8 cellular contexts compared by ENCODE assay signal in the genomic region with DNA sequence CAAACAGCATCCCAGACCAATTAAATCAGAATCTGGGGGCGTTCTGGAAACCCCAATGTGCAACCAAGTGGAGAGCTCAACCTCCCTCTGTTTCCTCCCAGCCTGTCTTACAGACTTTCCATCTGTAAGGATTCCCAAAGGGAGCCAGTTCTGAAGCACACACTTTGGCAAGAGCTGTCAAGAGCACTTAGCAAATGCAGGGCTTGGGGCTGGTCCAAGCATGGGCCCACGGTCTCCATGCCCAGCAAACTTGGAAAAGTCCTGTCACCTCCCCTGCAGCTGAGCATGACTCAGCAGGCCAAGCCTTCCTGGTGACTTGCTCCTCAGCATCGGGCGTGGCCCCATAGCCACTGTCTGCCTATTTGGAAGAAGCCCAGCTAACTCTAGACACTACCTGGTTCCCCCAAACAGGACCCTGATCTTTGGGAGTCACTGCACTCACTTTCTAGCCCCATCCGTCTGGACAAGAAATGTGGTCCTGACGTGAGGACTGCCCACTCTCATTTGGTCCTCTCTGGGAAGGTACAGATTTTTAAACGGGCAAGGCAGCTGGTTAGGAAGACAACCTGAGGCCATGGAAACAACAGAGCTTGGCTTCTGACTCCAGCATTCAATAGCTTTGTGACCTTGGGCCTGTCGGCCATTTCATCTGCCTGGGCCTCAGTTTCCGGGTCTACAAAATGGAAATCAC. TPM values are rescaled to one million over a fixed set of nuclear protein-coding genes. Genes with fewer than 3 reads are reported as not detected.
DNase-seq lines count a peak whose midpoint lies in the region; ATAC-seq, FAIRE-seq and TF ChIP-seq lines count a peak whose summit lies in the region.

No MANE protein-coding gene starts in this region.

- H3K27me3 Mint-ChIP-seq in IgD-negative memory B cell, result no peaks in the 10 kb centered on the region
- no peaks in the 10 kb centered on the region for H3K27me3 Mint-ChIP-seq in activated CD4-positive, alpha-beta T cell treated with anti-CD3 and anti-CD28 coated beads, Interleukin-2, amount 10 ng/mL, durations not matched to agents 7 days and 5 days

- POLR2A ChIA-PET in activated CD4-positive, alpha-beta T cell treated with anti-CD3 and anti-CD28 coated beads, Interleukin-2, amount 10 ng/mL, durations not matched to agents 7 days and 5 days (lab: Charles Lee), result interaction anchor here (1.0 to 1.2 kb wide), 2 partner anchors 10 to 11 kb away, joined by 3 to 4 read pairs; no protein-coding TSS in a partner anchor

- peak overlapping the region in 3 of 4 donors; percentile 21 to 87 (median 82) for H3K4me3 Mint-ChIP-seq in IgD-negative memory B cell
- H3K4me3 Mint-ChIP-seq in activated CD4-positive, alpha-beta T cell treated with anti-CD3 and anti-CD28 coated beads, Interleukin-2, amount 10 ng/mL, durations not matched to agents 7 days and 5 days, result no peak overlapping the region

- H3K27ac Mint-ChIP-seq in IgD-negative memory B cell, result peak overlapping the region; percentile 82 to 97 (median 94)
- H3K27ac Mint-ChIP-seq in activated CD4-positive, alpha-beta T cell treated with anti-CD3 and anti-CD28 coated beads, Interleukin-2, amount 10 ng/mL, durations not matched to agents 7 days and 5 days, result peak overlapping the region; percentile 84

- CTCF ChIA-PET in activated CD4-positive, alpha-beta T cell treated with anti-CD3 and anti-CD28 coated beads, Interleukin-2, amount 10 ng/mL, durations not matched to agents 7 days and 5 days (lab: Charles Lee), result interaction anchor here (0.7 to 1.9 kb wide), 6 partner anchors 11 to 131 kb away, joined by 3 to 6 read pairs (median 4); no protein-coding TSS in a partner anchor

- peak; percentile 55 for ATAC-seq in omental fat pad (ENCODE audit: low FRiP score)

- H3K4me3 ChIP-seq in fibroblast of the aortic adventitia (ENCODE audit: low read depth, low read length), result no peak overlapping the region

- peak; percentile 80 for DNase-seq in AG09319 (ENCODE audit: extremely low read depth, low read depth)
- DNase-seq in activated CD4-positive, alpha-beta T cell treated with anti-CD3 and anti-CD28 coated beads, Interleukin-2, amount 10 ng/mL, durations not matched to agents 7 days and 5 days, result no peak
- DNase-seq in fibroblast of the aortic adventitia (ENCODE audit: low read depth), result peak; percentile 85
- peak; percentile 36 for DNase-seq in omental fat pad (ENCODE audit: low spot score)
- no peak for DNase-seq in germinal center (ENCODE audit: low spot score)
- no peak for DNase-seq in effector CD4-positive, alpha-beta T cell
- DNase-seq in D721Med (ENCODE audit: insufficient read length, low spot score), result no peak

- TF ChIP-seq CTCF in AG09319 (IDR thresholded peaks at IDR 0.05; ENCODE audit: low read depth, low read length) (no peak), fibroblast of the aortic adventitia (IDR thresholded peaks at IDR 0.05; ENCODE audit: insufficient read depth, low read length) (no peak), omental fat pad (IDR thresholded peaks at IDR 0.05) (no peak), D721Med (IDR thresholded peaks at IDR 0.05; ENCODE audit: insufficient read depth, missing control alignments) (no peak)

- peaks cover 13% of the 10 kb centered on the region for H3K36me3 Mint-ChIP-seq in IgD-negative memory B cell
- H3K36me3 Mint-ChIP-seq in activated CD4-positive, alpha-beta T cell treated with anti-CD3 and anti-CD28 coated beads, Interleukin-2, amount 10 ng/mL, durations not matched to agents 7 days and 5 days (ENCODE audit: low read depth), result peaks cover 80% of the 10 kb centered on the region

- peaks cover 59 to 91% (median 80%) of the 10 kb centered on the region in 3 donors for H3K4me1 Mint-ChIP-seq in IgD-negative memory B cell
- peaks cover 98% of the 10 kb centered on the region for H3K4me1 Mint-ChIP-seq in activated CD4-positive, alpha-beta T cell treated with anti-CD3 and anti-CD28 coated beads, Interleukin-2, amount 10 ng/mL, durations not matched to agents 7 days and 5 days

- FAIRE-seq in D721Med (lab: Jason Lieb, UNC), result no peak

- H3K9me3 Mint-ChIP-seq in IgD-negative memory B cell, result no peaks in the 10 kb centered on the region
- no peaks in the 10 kb centered on the region for H3K9me3 Mint-ChIP-seq in activated CD4-positive, alpha-beta T cell treated with anti-CD3 and anti-CD28 coated beads, Interleukin-2, amount 10 ng/mL, durations not matched to agents 7 days and 5 days

RNA-seq across cellular contexts. Expression of a gene that starts 16.9 kb away (rescaled TPM):
- 90.6 TPM for polyA plus RNA-seq in IgD-negative memory B cell
- total RNA-seq in activated CD4-positive, alpha-beta T cell treated with anti-CD3 and anti-CD28 coated beads, Interleukin-2, amount 10 ng/mL, durations not matched to agents 7 days and 5 days, result 100 to 1,000 TPM in 1 of 2 experiments, 10 to 100 TPM in 1; 98.0 to 109 TPM
- 5.4 and 16.3 TPM in 2 replicates for total RNA-seq in fibroblast of the aortic adventitia (ENCODE audit: low replicate concordance)
- total RNA-seq in omental fat pad, result 10 to 100 TPM; 13.4 to 71.5 (median 48.0) TPM

Comparison
In these comparisons a context has a peak if more than half of its experiments do, and no peak if none do; other contexts are left out.
1. DNase-seq: peak in AG09319 (single experiment), fibroblast of the aortic adventitia (single experiment) and omental fat pad (single experiment); none in activated CD4-positive, alpha-beta T cell treated with anti-CD3 and anti-CD28 coated beads, Interleukin-2, amount 10 ng/mL, durations not matched to agents 7 days and 5 days (single experiment), germinal center (single experiment), effector CD4-positive, alpha-beta T cell (single experiment) and D721Med (single experiment).